13 cellular contexts compared by ENCODE assay signal in genomic region chr7:30116771-30117170, GRCh38. TPM values are rescaled to one million over a fixed set of nuclear protein-coding genes. Genes with fewer than 3 reads are reported as not detected.
DNase-seq lines count a peak whose midpoint lies in the region; ATAC-seq and TF ChIP-seq lines count a peak whose summit lies in the region.
"Had no signal": no experiment of that assay in that cellular context is flagged by ENCODE, and none has a peak within 500 bp of the region (broad histone marks: within the 10 kb centered on the region; RNA-seq: fewer than 3 reads in every experiment).

No MANE protein-coding gene starts in this region.

- no peaks in the 10 kb centered on the region for H3K27me3 Mint-ChIP-seq in glutamatergic neuron (ENCODE audit: unreplicated experiment)

- no peaks in the 10 kb centered on the region for H3K36me3 ChIP-seq in thyroid gland

- H3K4me3 ChIP-seq in AG09309 (ENCODE audit: control insufficient read depth, low read depth, low read length) (no peak overlapping the region), thyroid gland (replicated peaks in 1 of 3) (no peak overlapping the region)
- H3K4me3 ChIP-seq: skin epidermis had no signal

- WGBS in thyroid gland, 2 donors, result 71 to 72% methylated on average over 6 of the region's 6 CpGs

- no peak for TF ChIP-seq POLR2A in thyroid gland (IDR thresholded peaks at IDR 0.05)

- no peak overlapping the region for H3K27ac ChIP-seq in thyroid gland

- no peak overlapping the region for H3K4me3 Mint-ChIP-seq in glutamatergic neuron (ENCODE audit: unreplicated experiment)

- no peaks in the 10 kb centered on the region for H3K4me1 ChIP-seq in thyroid gland

- intact Hi-C loops in thyroid gland (cut with DNase I), result no loop called here

- H3K27ac Mint-ChIP-seq in glutamatergic neuron (ENCODE audit: unreplicated experiment), result peak overlapping the region; percentile 77

- H3K4me1 Mint-ChIP-seq in glutamatergic neuron (ENCODE audit: low read depth, unreplicated experiment), result peaks cover 5% of the 10 kb centered on the region

- peaks cover 31% of the 10 kb centered on the region for H3K36me3 Mint-ChIP-seq in glutamatergic neuron (ENCODE audit: unreplicated experiment)

- no peaks in the 10 kb centered on the region for H3K27me3 ChIP-seq in thyroid gland

- peaks cover 8% of the 10 kb centered on the region for H3K9me3 Mint-ChIP-seq in glutamatergic neuron (ENCODE audit: unreplicated experiment)

- ATAC-seq in omental fat pad (ENCODE audit: low FRiP score), result peak; percentile 76
- no peak for ATAC-seq in HG03159 (IDR thresholded peaks at IDR 0.05; ENCODE audit: unreplicated experiment)

- TF ChIP-seq CTCF in AG09309 (IDR thresholded peaks at IDR 0.05; ENCODE audit: control insufficient read depth, insufficient read depth, low read depth, low read length, missing control alignments) (no peak), glutamatergic neuron (IDR thresholded peaks at IDR 0.05; ENCODE audit: partially characterized antibody, unreplicated experiment) (no peak), omental fat pad (IDR thresholded peaks at IDR 0.05) (no peak), thyroid gland (IDR thresholded peaks at IDR 0.05) (no peak)

- H3K9me3 ChIP-seq in thyroid gland, result no peaks in the 10 kb centered on the region

- DNase-seq in AG09309 (ENCODE audit: low read depth), result peak; percentile 37
- DNase-seq in NCI-H2227 treated with DMSO at 0.1 percent for 48 hours (lab: John Stamatoyannopoulos, UW), result peak; percentile 73
- DNase-seq in glutamatergic neuron, result peak; percentile 41
- DNase-seq in omental fat pad (ENCODE audit: low spot score), result no peak
- no peak for DNase-seq in thyroid gland
- no peak for DNase-seq in activated CD4-positive, alpha-beta T cell treated with anti-CD3 and anti-CD28 coated beads for 48 hours
- no peak for DNase-seq in hepatic stellate cell (ENCODE audit: low spot score)
- DNase-seq: activated CD4-positive, CD25-positive, alpha-beta regulatory T cell; midbrain; NK-92 treated with Interleukin-12 subunit alpha and Interleukin-12 subunit beta, amount 100 ng/mL, for 24 hours; SK-N-SH had no signal

RNA-seq across cellular contexts. Expression of gene MTURN, which starts 18.0 kb away (rescaled TPM):
- 32.6 TPM for total RNA-seq in glutamatergic neuron (ENCODE audit: unreplicated experiment)
- total RNA-seq in omental fat pad, result 100 to 1,000 TPM in 3 of 4 donors, 10 to 100 TPM in 1; 94.7 to 179 (median 122) TPM
- total RNA-seq in thyroid gland, result 10 to 100 TPM; 32.0 to 86.3 (median 44.0) TPM

Comparison
In these comparisons a context has a peak if more than half of its experiments do, and no peak if none do; other contexts are left out.
1. DNase-seq: peak in AG09309 (single experiment), NCI-H2227 treated with DMSO at 0.1 percent for 48 hours (single experiment) and glutamatergic neuron (single experiment); none in omental fat pad (single experiment), thyroid gland (0 of 2), activated CD4-positive, alpha-beta T cell treated with anti-CD3 and anti-CD28 coated beads for 48 hours (single experiment) and hepatic stellate cell (single experiment).